In the genomic region with DNA sequence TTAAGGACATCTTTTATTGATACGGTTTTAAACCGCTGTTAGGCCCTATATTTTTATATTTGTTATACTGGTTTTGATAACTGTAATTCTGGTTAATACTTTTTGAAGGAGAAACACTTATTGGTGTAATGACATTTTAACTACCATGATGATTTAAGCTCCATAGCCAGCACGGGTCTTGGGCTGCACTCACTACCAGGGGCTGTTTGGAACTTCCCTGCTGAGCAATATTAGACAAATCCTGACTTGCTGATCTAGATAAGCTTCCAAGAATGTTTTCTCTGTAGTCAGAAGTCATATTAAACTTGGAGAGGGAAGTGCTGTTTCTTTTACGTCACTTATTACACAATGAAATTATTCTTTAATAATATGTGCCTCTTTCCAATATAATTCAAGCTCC, we compare ENCODE assay signal across 13 cellular contexts.
"Had no signal": no experiment of that assay in that cellular context is flagged by ENCODE, and none has a peak within 500 bp of the region (broad histone marks: within the 10 kb centered on the region; RNA-seq: fewer than 3 reads in every experiment).

No MANE protein-coding gene starts in this region.

- H3K4me2 ChIP-seq: hepatocyte had no signal

- H3K4me3 ChIP-seq: coronary artery, dorsolateral prefrontal cortex, esophagus muscularis mucosa, hepatocyte, mucosa of descending colon had no signal

- ATAC-seq: left colon, mucosa of descending colon, natural killer cell, right cardiac atrium had no signal

- H3K27me3 ChIP-seq: dorsolateral prefrontal cortex, esophagus muscularis mucosa, hepatocyte had no signal

- H3K4me1 ChIP-seq: esophagus muscularis mucosa had no signal

- H3K27ac ChIP-seq: coronary artery, dorsolateral prefrontal cortex, esophagus muscularis mucosa, hepatocyte had no signal

- FAIRE-seq: small intestine had no signal

- H3K79me2 ChIP-seq: hepatocyte had no signal

- H3K36me3 ChIP-seq: esophagus muscularis mucosa had no signal

- DNase-seq: dorsolateral prefrontal cortex; effector CD8-positive, alpha-beta T cell; foreskin fibroblast; left colon; mucosa of descending colon; natural killer cell; right cardiac atrium; small intestine; stimulated activated CD4-positive, alpha-beta T cell treated with anti-CD3 and anti-CD28 coated beads, Interleukin-2, amount 100 ng/mL, for 48 hours; stimulated activated naive CD4-positive, alpha-beta T cell treated with Interleukin-2 at 50 U/mL for 16 hours had no signal
